Comparison of ENCODE assay signal across 20 cellular contexts in the genomic region with DNA sequence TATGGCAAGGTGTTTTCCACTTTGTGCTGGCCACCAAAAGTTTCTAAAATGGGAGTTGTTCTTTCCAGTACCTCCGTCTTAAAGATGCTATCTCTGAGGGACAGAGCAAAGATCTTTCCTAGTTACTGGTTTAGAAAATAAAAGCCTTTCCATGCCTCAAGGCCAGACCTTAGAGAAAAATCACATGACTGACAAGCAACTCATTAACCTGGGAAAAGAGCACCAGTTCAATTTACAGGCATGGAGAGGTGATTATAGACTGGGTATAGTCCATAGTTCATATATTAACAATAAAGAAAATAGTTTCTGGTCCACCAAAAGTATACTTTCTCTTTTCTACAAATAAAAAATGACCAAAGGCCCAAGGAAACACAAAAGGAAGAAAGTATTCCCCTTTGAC.
DNase-seq lines count a peak whose midpoint lies in the region; ATAC-seq, FAIRE-seq and TF ChIP-seq lines count a peak whose summit lies in the region.
"Had no signal": no experiment of that assay in that cellular context is flagged by ENCODE, and none has a peak within 500 bp of the region (broad histone marks: within the 10 kb centered on the region; RNA-seq: fewer than 3 reads in every experiment).

No MANE protein-coding gene starts in this region.

- H3K4me1 ChIP-seq in HepG2 (ENCODE audit: insufficient read depth, low read length) (peaks cover 10% of the 10 kb centered on the region; the same call in 1 of the 2 replicates), right lobe of liver (no peaks in the 10 kb centered on the region), pancreas (peaks cover 0 to 2% (median 0%) of the 10 kb centered on the region in 3 donors)
- H3K4me1 ChIP-seq: A549; BLaER1 treated with 17β-estradiol and CSF1 and Interleukin-3, amounts not matched to agents 10 nM and 100 nM; Caco-2 had no signal

- H3K4me3 ChIP-seq in HepG2 (replicated peaks in 1 of 3; ENCODE audit: insufficient read depth in 1 of 3, low read depth in 2 of 3, low read length in 3 of 3) (no peak overlapping the region), right lobe of liver (no peak overlapping the region), pancreas (no peak overlapping the region)
- H3K4me3 ChIP-seq: A549; BLaER1 treated with 17β-estradiol and CSF1 and Interleukin-3, amounts not matched to agents 10 nM and 100 nM had no signal

- POLR2A ChIA-PET in HepG2 (lab: Yijun Ruan, JAX) = no interaction called here

- ATAC-seq in HepG2 (peak; percentile 57; the same call in 1 of the 3 replicates), right lobe of liver (no peak), pancreas (peak in 3 of 4 donors; percentile 20 to 72 (median 42)), HG03378 (IDR thresholded peaks at IDR 0.05; ENCODE audit: unreplicated experiment) (no peak)
- ATAC-seq: A549; CD8-positive, alpha-beta T cell had no signal

- DNase-seq in HepG2 (ENCODE audit: low spot score) (no peak), right lobe of liver (no peak), pancreas (no peak), NOMO-1 treated with dmso at 0.1 percent for 144 hours (lab: John Stamatoyannopoulos, UW; ENCODE audit: unreplicated experiment) (no peak)
- DNase-seq: AML-193; Caco-2; Calu3; CD4-positive, alpha-beta T cell; CD8-positive, alpha-beta T cell; DMS79 treated with DMSO at 0.1 percent for 48 hours; GF-D8 had no signal

- TF ChIP-seq RAD21 in HepG2 (CRISPR knock-in tag; IDR thresholded peaks at IDR 0.05) = no peak

- no peak for TF ChIP-seq EP300 in HepG2 (IDR thresholded peaks at IDR 0.05; ENCODE audit: low read depth in 2 of 2, low read length in 2 of 2)
- TF ChIP-seq EP300 in HepG2 (CRISPR knock-in tag; IDR thresholded peaks at IDR 0.05; ENCODE audit: borderline replicate concordance) = no peak

- BruUV-seq in HepG2 (replicated peaks; lab: Mats Ljungman, UMichigan) = no TSS peak

- no peak for TF ChIP-seq CTCF in HepG2 (CRISPR knock-in tag; IDR thresholded peaks at IDR 0.05)
- TF ChIP-seq CTCF in right lobe of liver (IDR thresholded peaks at IDR 0.05) = no peak
- no peak for TF ChIP-seq CTCF in pancreas (IDR thresholded peaks at IDR 0.05)

- H3K36me3 ChIP-seq in HepG2 (replicated peaks in 1 of 2; ENCODE audit: control insufficient read depth in 1 of 2, insufficient read depth in 2 of 2, low read length in 2 of 2) (no peaks in the 10 kb centered on the region), right lobe of liver (no peaks in the 10 kb centered on the region), pancreas (no peaks in the 10 kb centered on the region)
- H3K36me3 ChIP-seq: BLaER1 treated with 17β-estradiol and CSF1 and Interleukin-3, amounts not matched to agents 10 nM and 100 nM had no signal

- no peaks in the 10 kb centered on the region for H4K20me1 ChIP-seq in HepG2 (ENCODE audit: insufficient read depth, low read length)
- H4K20me1 ChIP-seq: BLaER1 treated with 17β-estradiol and CSF1 and Interleukin-3, amounts not matched to agents 10 nM and 100 nM had no signal

- no peak overlapping the region for H3K9ac ChIP-seq in HepG2 (ENCODE audit: insufficient read depth, low read depth, low read length)
- H3K9ac ChIP-seq: BLaER1 treated with 17β-estradiol and CSF1 and Interleukin-3, amounts not matched to agents 10 nM and 100 nM had no signal

- WGBS in HepG2 (ENCODE audit: low lambda C conversion rate) = 3% methylated on average over 1 of the region's 1 CpG
- WGBS in right lobe of liver (ENCODE audit: insufficient coverage, low coverage, low lambda C conversion rate, missing lambda C conversion rate) = 58% methylated on average over 1 of the region's 1 CpG
- WGBS in pancreas, 2 donors = 29 to 40% methylated on average over 1 of the region's 1 CpG

- TF ChIP-seq POLR2A in HepG2 (IDR thresholded peaks at IDR 0.05; ENCODE audit: insufficient read depth in 1 of 2, low read depth in 2 of 2, low read length in 2 of 2) (no peak), right lobe of liver (IDR thresholded peaks at IDR 0.05) (no peak)

- H2AFZ ChIP-seq in HepG2 (ENCODE audit: low read length) = no peak overlapping the region

- CTCF ChIA-PET in HepG2 (lab: Yijun Ruan, JAX; ENCODE audit: low intra/inter-chr PET ratio, low total read pairs) = no interaction called here

- no peaks in the 10 kb centered on the region for H3K27me3 ChIP-seq in HepG2 (ENCODE audit: control insufficient read depth in 1 of 2, insufficient read depth in 2 of 2, low read length in 2 of 2)
- H3K27me3 ChIP-seq in right lobe of liver = no peaks in the 10 kb centered on the region
- H3K27me3 ChIP-seq in pancreas = no peaks in the 10 kb centered on the region
- H3K27me3 ChIP-seq: BLaER1 treated with 17β-estradiol and CSF1 and Interleukin-3, amounts not matched to agents 10 nM and 100 nM had no signal

- H3K79me2 ChIP-seq in HepG2 (ENCODE audit: insufficient read depth, low read length) = no peaks in the 10 kb centered on the region

- FAIRE-seq in HepG2 (lab: Jason Lieb, UNC) (no peak), pancreas (lab: Jason Lieb, UNC) (no peak)
- FAIRE-seq: A549, D721Med, G401.6, GM12891, GM19239 had no signal

- H3K9me3 ChIP-seq in HepG2 (ENCODE audit: low read length) (no peaks in the 10 kb centered on the region), right lobe of liver (no peaks in the 10 kb centered on the region), pancreas (no peaks in the 10 kb centered on the region)
- H3K9me3 ChIP-seq: A549; BLaER1 treated with 17β-estradiol and CSF1 and Interleukin-3, amounts not matched to agents 10 nM and 100 nM; Caco-2 had no signal

- no peak overlapping the region for H3K4me2 ChIP-seq in HepG2 (ENCODE audit: low read depth, low read length)
- H3K4me2 ChIP-seq: A549; BLaER1 treated with 17β-estradiol and CSF1 and Interleukin-3, amounts not matched to agents 10 nM and 100 nM had no signal

- in situ Hi-C loops in HepG2 (cut with HindIII; ENCODE audit: extremely low pct_ligation_motif_present, low pct_unique_long_range_greater_than_20kb) = no loop called here

- intact Hi-C loops in HepG2 (cut with micrococcal nuclease; ENCODE audit: unreplicated experiment) (no loop called here), right lobe of liver (cut with DNase I) (no loop called here), pancreas (cut with DNase I) (no loop called here)

- H3K27ac ChIP-seq in HepG2 (ENCODE audit: extremely low read length, insufficient read depth, low read length) = no peak overlapping the region
- H3K27ac ChIP-seq in right lobe of liver = no peak overlapping the region
- H3K27ac ChIP-seq in pancreas = no peak overlapping the region
- H3K27ac ChIP-seq: 22Rv1; A549; BLaER1 treated with 17β-estradiol and CSF1 and Interleukin-3, amounts not matched to agents 10 nM and 100 nM; C4-2B had no signal

TF ChIP-seq in HepG2, 621 proteins besides CTCF, POLR2A, EP300 and RAD21:
- no peak for TF ChIP-seq SMAD3 (CRISPR knock-in tag; IDR thresholded peaks at IDR 0.05)
- peak; percentile 44 for TF ChIP-seq HNF4A (CRISPR knock-in tag; IDR thresholded peaks at IDR 0.05)
- TF ChIP-seq, protein P1, sequence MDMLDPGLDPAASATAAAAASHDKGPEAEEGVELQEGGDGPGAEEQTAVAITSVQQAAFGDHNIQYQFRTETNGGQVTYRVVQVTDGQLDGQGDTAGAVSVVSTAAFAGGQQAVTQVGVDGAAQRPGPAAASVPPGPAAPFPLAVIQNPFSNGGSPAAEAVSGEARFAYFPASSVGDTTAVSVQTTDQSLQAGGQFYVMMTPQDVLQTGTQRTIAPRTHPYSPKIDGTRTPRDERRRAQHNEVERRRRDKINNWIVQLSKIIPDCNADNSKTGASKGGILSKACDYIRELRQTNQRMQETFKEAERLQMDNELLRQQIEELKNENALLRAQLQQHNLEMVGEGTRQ (IDR thresholded peaks at IDR 0.05; ENCODE audit: low read depth, low read length) = no peak
- TF ChIP-seq, protein P1 (CRISPR knock-in tag; IDR thresholded peaks at IDR 0.05; ENCODE audit: borderline replicate concordance) = peak; percentile 39; the same call in 1 of the 2 replicates
- TF ChIP-seq ZNF549 (CRISPR knock-in tag; IDR thresholded peaks at IDR 0.05) = no peak
- peak; percentile 39; the same call in 1 of the 2 replicates for TF ChIP-seq ZMYM4 (CRISPR knock-in tag; IDR thresholded peaks at IDR 0.05)
- no peak for TF ChIP-seq ZBTB3 (CRISPR knock-in tag; IDR thresholded peaks at IDR 0.05; ENCODE audit: borderline replicate concordance, low read depth)
- 0 out of 2 replicates have a peak, but pooled peaks have one; percentile 29 for TF ChIP-seq HOXA5 (CRISPR knock-in tag; IDR thresholded peaks at IDR 0.05)
- no peak for TF ChIP-seq NFE2L1 (CRISPR knock-in tag; IDR thresholded peaks at IDR 0.05; ENCODE audit: borderline replicate concordance)
- TF ChIP-seq, protein P2, sequence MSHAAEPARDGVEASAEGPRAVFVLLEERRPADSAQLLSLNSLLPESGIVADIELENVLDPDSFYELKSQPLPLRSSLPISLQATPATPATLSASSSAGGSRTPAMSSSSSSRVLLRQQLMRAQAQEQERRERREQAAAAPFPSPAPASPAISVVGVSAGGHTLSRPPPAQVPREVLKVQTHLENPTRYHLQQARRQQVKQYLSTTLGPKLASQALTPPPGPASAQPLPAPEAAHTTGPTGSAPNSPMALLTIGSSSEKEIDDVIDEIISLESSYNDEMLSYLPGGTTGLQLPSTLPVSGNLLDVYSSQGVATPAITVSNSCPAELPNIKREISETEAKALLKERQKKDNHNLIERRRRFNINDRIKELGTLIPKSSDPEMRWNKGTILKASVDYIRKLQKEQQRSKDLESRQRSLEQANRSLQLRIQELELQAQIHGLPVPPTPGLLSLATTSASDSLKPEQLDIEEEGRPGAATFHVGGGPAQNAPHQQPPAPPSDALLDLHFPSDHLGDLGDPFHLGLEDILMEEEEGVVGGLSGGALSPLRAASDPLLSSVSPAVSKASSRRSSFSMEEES (CRISPR knock-in tag; IDR thresholded peaks at IDR 0.05) = peak; percentile 26; the same call in 1 of the 2 replicates
TF ChIP-seq in HepG2: peak in this region for 5.

Comparison
In these comparisons a context has a peak if more than half of its experiments do, and no peak if none do; other contexts are left out.
1. ATAC-seq: peak in HepG2 (single experiment) and pancreas (3 of 4); none in right lobe of liver (0 of 4) and HG03378 (single experiment).